16 cellular contexts compared by ENCODE assay signal in the genomic region with DNA sequence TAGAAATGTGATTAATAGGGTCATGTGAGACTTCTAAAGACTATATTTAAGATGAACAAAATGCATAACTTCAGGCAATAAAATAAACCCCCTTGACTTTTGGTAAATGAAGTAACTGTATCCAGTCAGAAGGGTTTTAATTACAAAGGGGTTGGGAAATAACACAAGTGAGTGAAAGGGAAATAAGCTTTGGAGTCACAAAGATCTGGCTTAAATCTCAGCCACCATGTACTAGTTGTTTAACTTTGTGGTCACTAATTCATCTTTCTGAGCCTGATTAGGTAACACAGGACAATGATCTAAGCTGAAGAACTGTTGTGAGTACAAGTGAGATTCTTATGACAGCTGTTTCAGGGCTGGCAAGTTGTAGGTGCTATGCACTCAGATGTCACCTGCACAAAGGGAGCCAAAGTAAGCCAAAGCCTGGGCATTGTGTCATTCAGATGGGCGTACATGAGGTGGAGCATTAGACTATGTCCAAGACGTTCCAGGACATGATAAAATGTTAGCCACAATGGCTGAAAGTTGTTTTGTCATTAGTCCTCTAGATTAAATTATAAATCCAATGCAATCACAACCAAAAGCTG.
"Had no signal": no experiment of that assay in that cellular context is flagged by ENCODE, and none has a peak within 500 bp of the region (broad histone marks: within the 10 kb centered on the region; RNA-seq: fewer than 3 reads in every experiment).

No MANE protein-coding gene starts in this region.

- DNase-seq: activated B cell treated with CpG ODN at 0.5 μM for 24 hours; activated CD4-positive, alpha-beta T cell treated with anti-CD3 and anti-CD28 coated beads, Interleukin-2, amount 50 U/mL, for 1 hour; activated CD8-positive, alpha-beta memory T cell treated with anti-CD3 and anti-CD28 coated beads, Interleukin-2, amount 10 ng/mL, durations not matched to agents 7 days and 5 days; activated naive CD4-positive, alpha-beta T cell treated with Interleukin-2 at 50 U/mL for 16 hours; amygdala; cerebellar nuclear complex; dermis blood vessel endothelial cell; endodermal cell; erythroblast; foreskin keratinocyte; head of caudate nucleus; SK-N-SH; stimulated activated CD4-positive, alpha-beta T cell treated with anti-CD3 and anti-CD28 coated beads, Interleukin-15, amount 100 ng/mL, for 24 hours; stimulated activated CD4-positive, alpha-beta T cell treated with anti-CD3 and anti-CD28 coated beads, Interleukin-4, amount 100 ng/mL, for 4 hours; stimulated activated naive CD8-positive, alpha-beta T cell treated with anti-CD3 and anti-CD28 coated beads, Interleukin-15, amount 100 ng/mL, for 72 hours; testis had no signal

- ATAC-seq: activated CD8-positive, alpha-beta memory T cell treated with anti-CD3 and anti-CD28 coated beads, Interleukin-2, amount 10 ng/mL, durations not matched to agents 7 days and 5 days; foreskin keratinocyte; stimulated activated naive CD8-positive, alpha-beta T cell treated with anti-CD3 and anti-CD28 coated beads, Interleukin-15, amount 100 ng/mL, for 72 hours had no signal

- H3K27ac ChIP-seq: foreskin keratinocyte had no signal

- H3K4me1 ChIP-seq: foreskin keratinocyte had no signal

- H3K27me3 ChIP-seq: foreskin keratinocyte, testis had no signal

- H3K9me3 ChIP-seq: SK-N-SH, testis had no signal

- H3K27me3 Mint-ChIP-seq: activated B cell treated with CpG ODN at 0.5 μM for 24 hours; activated CD8-positive, alpha-beta memory T cell treated with anti-CD3 and anti-CD28 coated beads, Interleukin-2, amount 10 ng/mL, durations not matched to agents 7 days and 5 days; stimulated activated naive CD8-positive, alpha-beta T cell treated with anti-CD3 and anti-CD28 coated beads, Interleukin-15, amount 100 ng/mL, for 72 hours had no signal

- H3K4me1 Mint-ChIP-seq: activated B cell treated with CpG ODN at 0.5 μM for 24 hours, endodermal cell had no signal

- H3K27ac Mint-ChIP-seq: activated B cell treated with CpG ODN at 0.5 μM for 24 hours; activated CD8-positive, alpha-beta memory T cell treated with anti-CD3 and anti-CD28 coated beads, Interleukin-2, amount 10 ng/mL, durations not matched to agents 7 days and 5 days; endodermal cell; stimulated activated naive CD8-positive, alpha-beta T cell treated with anti-CD3 and anti-CD28 coated beads, Interleukin-15, amount 100 ng/mL, for 72 hours had no signal

- H3K4me3 Mint-ChIP-seq: activated B cell treated with CpG ODN at 0.5 μM for 24 hours; activated CD8-positive, alpha-beta memory T cell treated with anti-CD3 and anti-CD28 coated beads, Interleukin-2, amount 10 ng/mL, durations not matched to agents 7 days and 5 days; endodermal cell; stimulated activated naive CD8-positive, alpha-beta T cell treated with anti-CD3 and anti-CD28 coated beads, Interleukin-15, amount 100 ng/mL, for 72 hours had no signal

- H3K4me3 ChIP-seq: testis had no signal

- H3K9me3 Mint-ChIP-seq: activated B cell treated with CpG ODN at 0.5 μM for 24 hours; endodermal cell; stimulated activated naive CD8-positive, alpha-beta T cell treated with anti-CD3 and anti-CD28 coated beads, Interleukin-15, amount 100 ng/mL, for 72 hours had no signal
